Comparison of ENCODE assay signal across 8 cellular contexts in genomic region chr10:7150349-7150748, GRCh38.
"Had no signal": no experiment of that assay in that cellular context is flagged by ENCODE, and none has a peak within 500 bp of the region (broad histone marks: within the 10 kb centered on the region; RNA-seq: fewer than 3 reads in every experiment).

No MANE protein-coding gene starts in this region.

- H3K4me3 Mint-ChIP-seq: GM23338, H9 had no signal

- H3K9me3 Mint-ChIP-seq: GM23338, H9 had no signal

- H3K4me1 ChIP-seq: HAP-1 had no signal

- H3K27ac Mint-ChIP-seq: GM23338 had no signal

- H3K4me3 ChIP-seq: GM23248, GM23338, HAP-1 had no signal

- H2AFZ ChIP-seq: GM23248, GM23338 had no signal

- DNase-seq: GM23248, GOT3, H7, H9, HCEC 1CT had no signal

- H3K27ac ChIP-seq: GM23248 had no signal

- H3K9me3 ChIP-seq: HAP-1 had no signal

- H3K9ac ChIP-seq: GM23248 had no signal

- H3K36me3 ChIP-seq: HAP-1 had no signal

- H3K4me2 ChIP-seq: GM23338 had no signal

- ATAC-seq: GM23338, HCT116 had no signal
